11 cellular contexts compared by ENCODE assay signal in genomic region chr7:124762611-124763143, GRCh38. TPM values are rescaled to one million over a fixed set of nuclear protein-coding genes. Genes with fewer than 3 reads are reported as not detected.
DNase-seq lines count a peak whose midpoint lies in the region; ATAC-seq and TF ChIP-seq lines count a peak whose summit lies in the region.
"Had no signal": no experiment of that assay in that cellular context is flagged by ENCODE, and none has a peak within 500 bp of the region (broad histone marks: within the 10 kb centered on the region; RNA-seq: fewer than 3 reads in every experiment).

No MANE protein-coding gene starts in this region.

- peak; percentile 38 to 63 (median 49) for ATAC-seq in right lobe of liver
- no peak for ATAC-seq in HG03460 (IDR thresholded peaks at IDR 0.05; ENCODE audit: unreplicated experiment)
- ATAC-seq in HG03342 (IDR thresholded peaks at IDR 0.05; ENCODE audit: unreplicated experiment) = no peak
- ATAC-seq in GM21619 (IDR thresholded peaks at IDR 0.05; ENCODE audit: unreplicated experiment) = no peak
- ATAC-seq: activated CD8-positive, alpha-beta memory T cell treated with anti-CD3 and anti-CD28 coated beads, Interleukin-2, amount 10 ng/mL, durations not matched to agents 7 days and 5 days had no signal

- H3K27me3 ChIP-seq in right lobe of liver = no peaks in the 10 kb centered on the region

- H3K27ac ChIP-seq in cingulate gyrus (ENCODE audit: low read depth, low read length) (peak overlapping the region; percentile 96), right lobe of liver (peak overlapping the region; percentile 56 to 72 (median 70))

- DNase-seq in NCI-H82 (lab: John Stamatoyannopoulos, UW) = peak; percentile 57
- DNase-seq in NCI-H82 treated with DMSO at 0.1 percent for 48 hours (lab: John Stamatoyannopoulos, UW; ENCODE audit: unreplicated experiment) = no peak
- DNase-seq in right lobe of liver = peak; percentile 57 to 87 (median 69)
- no peak for DNase-seq in NK-92 (lab: John Stamatoyannopoulos, UW; ENCODE audit: unreplicated experiment)
- DNase-seq: activated CD8-positive, alpha-beta memory T cell treated with anti-CD3 and anti-CD28 coated beads, Interleukin-2, amount 10 ng/mL, durations not matched to agents 7 days and 5 days; nephron progenitor cell; T1000 had no signal

- no peak for TF ChIP-seq POLR2A in right lobe of liver (IDR thresholded peaks at IDR 0.05)

- peaks cover 0 to 8% (median 0%) of the 10 kb centered on the region in 4 donors for H3K4me1 ChIP-seq in right lobe of liver

- intact Hi-C loops in right lobe of liver (cut with DNase I) = no loop called here

- no peak for TF ChIP-seq CTCF in right lobe of liver (IDR thresholded peaks at IDR 0.05)

- peak overlapping the region; percentile 55 to 71 (median 67) for H3K4me3 ChIP-seq in right lobe of liver

- H3K36me3 ChIP-seq in right lobe of liver = no peaks in the 10 kb centered on the region

- H3K9me3 ChIP-seq in right lobe of liver = no peaks in the 10 kb centered on the region

- WGBS in right lobe of liver (ENCODE audit: insufficient coverage, low coverage, low lambda C conversion rate, missing lambda C conversion rate) = 28% methylated on average over 4 of the region's 4 CpGs

RNA-seq across cellular contexts. Expression of gene GPR37, which starts 2.9 kb away (rescaled TPM):
- 10 to 100 TPM in 5 of 6 experiments, 1 to 10 TPM in 1; 8.9 to 16.0 (median 14.3) TPM for total RNA-seq in right lobe of liver
- total RNA-seq: activated CD8-positive, alpha-beta memory T cell treated with anti-CD3 and anti-CD28 coated beads, Interleukin-2, amount 10 ng/mL, durations not matched to agents 7 days and 5 days had no signal

Comparison
In these comparisons a context has a peak if more than half of its experiments do, and no peak if none do; other contexts are left out.
1. DNase-seq: peak in NCI-H82 (single experiment) and right lobe of liver (3 of 3); none in NCI-H82 treated with DMSO at 0.1 percent for 48 hours (single experiment) and NK-92 (single experiment).
2. ATAC-seq: peak in right lobe of liver (4 of 4); none in HG03460 (single experiment), HG03342 (single experiment) and GM21619 (single experiment).